ENCODE assay signal across 12 cellular contexts in genomic region chr1:108316545-108316944, GRCh38.
DNase-seq lines count a peak whose midpoint lies in the region; ATAC-seq and TF ChIP-seq lines count a peak whose summit lies in the region.
"Had no signal": no experiment of that assay in that cellular context is flagged by ENCODE, and none has a peak within 500 bp of the region (broad histone marks: within the 10 kb centered on the region; RNA-seq: fewer than 3 reads in every experiment).

No MANE protein-coding gene starts in this region.

- peaks cover 12% of the 10 kb centered on the region for H3K27me3 ChIP-seq in CD4-positive, alpha-beta T cell (ENCODE audit: control insufficient read depth, insufficient read depth, low read length)
- H3K27me3 ChIP-seq: ovary, upper lobe of left lung had no signal

- no peaks in the 10 kb centered on the region for H3K36me3 Mint-ChIP-seq in CD4-positive, alpha-beta T cell (ENCODE audit: low read depth)
- H3K36me3 Mint-ChIP-seq: CD14-positive monocyte had no signal

- peak; percentile 32 for TF ChIP-seq CTCF in fibroblast of pulmonary artery (IDR thresholded peaks at IDR 0.05; ENCODE audit: low read length, missing control alignments)
- no peak for TF ChIP-seq CTCF in CD4-positive, alpha-beta T cell (IDR thresholded peaks at IDR 0.05)

- no peak overlapping the region for H3K4me3 ChIP-seq in fibroblast of pulmonary artery (replicated peaks; ENCODE audit: low read depth, low read length)
- H3K4me3 ChIP-seq: ovary, upper lobe of left lung had no signal

- no peaks in the 10 kb centered on the region for H3K9me3 Mint-ChIP-seq in CD4-positive, alpha-beta T cell
- H3K9me3 Mint-ChIP-seq: activated T-helper 17 cell treated with anti-CD3 and anti-CD28 coated beads, Interleukin-2, amount 50 U/mL, for 72 hours had no signal

- intact Hi-C loops in CD4-positive, alpha-beta T cell (cut with DNase I, micrococcal nuclease), result no loop called here

- CTCF ChIA-PET in CD4-positive, alpha-beta T cell (lab: Charles Lee), result no interaction called here

- POLR2A ChIA-PET in CD4-positive, alpha-beta T cell (lab: Charles Lee), result no interaction called here

- no peaks in the 10 kb centered on the region for H3K9me3 ChIP-seq in CD4-positive, alpha-beta T cell (ENCODE audit: control insufficient read depth, low read length)
- H3K9me3 ChIP-seq: ovary, upper lobe of left lung had no signal

- no peak overlapping the region for H3K27ac ChIP-seq in CD4-positive, alpha-beta T cell (ENCODE audit: low read depth, low read length)
- H3K27ac ChIP-seq: ovary, upper lobe of left lung had no signal

- no peak for ATAC-seq in HG02798 (IDR thresholded peaks at IDR 0.05; ENCODE audit: poor library complexity, unreplicated experiment)
- ATAC-seq in CD4-positive, alpha-beta T cell (ENCODE audit: poor library complexity), result no peak
- ATAC-seq: activated T-helper 17 cell treated with anti-CD3 and anti-CD28 coated beads, Interleukin-2, amount 50 U/mL, for 72 hours had no signal

- H3K27me3 Mint-ChIP-seq in CD4-positive, alpha-beta T cell, result peaks cover 18% of the 10 kb centered on the region

- H3K27ac Mint-ChIP-seq in CD4-positive, alpha-beta T cell, result no peak overlapping the region
- H3K27ac Mint-ChIP-seq: activated T-helper 17 cell treated with anti-CD3 and anti-CD28 coated beads, Interleukin-2, amount 50 U/mL, for 72 hours; CD14-positive monocyte had no signal

- no peaks in the 10 kb centered on the region for H3K4me1 Mint-ChIP-seq in CD4-positive, alpha-beta T cell (ENCODE audit: low read depth)
- H3K4me1 Mint-ChIP-seq: activated T-helper 17 cell treated with anti-CD3 and anti-CD28 coated beads, Interleukin-2, amount 50 U/mL, for 72 hours; CD14-positive monocyte had no signal

- DNase-seq in SIG-M5 treated with dmso at 0.1 percent for 504 hours (lab: John Stamatoyannopoulos, UW; ENCODE audit: unreplicated experiment), result peak; percentile 21
- no peak for DNase-seq in SIG-M5 (lab: John Stamatoyannopoulos, UW)
- peak; percentile 42 for DNase-seq in RKO (ENCODE audit: low spot score)
- peak; percentile 21 for DNase-seq in fibroblast of pulmonary artery (ENCODE audit: low read depth)
- no peak for DNase-seq in DMS79 treated with DMSO at 0.1 percent for 48 hours (lab: John Stamatoyannopoulos, UW)
- no peak for DNase-seq in GM19240 (ENCODE audit: insufficient read length, low spot score)
- DNase-seq in CD4-positive, alpha-beta T cell, result no peak
- DNase-seq: ovary, upper lobe of left lung had no signal

- H3K4me3 Mint-ChIP-seq in CD4-positive, alpha-beta T cell, result no peak overlapping the region
- H3K4me3 Mint-ChIP-seq: activated T-helper 17 cell treated with anti-CD3 and anti-CD28 coated beads, Interleukin-2, amount 50 U/mL, for 72 hours; CD14-positive monocyte had no signal

Comparison
In these comparisons a context has a peak if more than half of its experiments do, and no peak if none do; other contexts are left out.
1. DNase-seq: peak in SIG-M5 treated with dmso at 0.1 percent for 504 hours (single experiment), RKO (single experiment) and fibroblast of pulmonary artery (single experiment); none in SIG-M5 (single experiment), DMS79 treated with DMSO at 0.1 percent for 48 hours (single experiment), GM19240 (single experiment) and CD4-positive, alpha-beta T cell (0 of 10).